ENCODE assay signal across 28 cellular contexts in the genomic region with DNA sequence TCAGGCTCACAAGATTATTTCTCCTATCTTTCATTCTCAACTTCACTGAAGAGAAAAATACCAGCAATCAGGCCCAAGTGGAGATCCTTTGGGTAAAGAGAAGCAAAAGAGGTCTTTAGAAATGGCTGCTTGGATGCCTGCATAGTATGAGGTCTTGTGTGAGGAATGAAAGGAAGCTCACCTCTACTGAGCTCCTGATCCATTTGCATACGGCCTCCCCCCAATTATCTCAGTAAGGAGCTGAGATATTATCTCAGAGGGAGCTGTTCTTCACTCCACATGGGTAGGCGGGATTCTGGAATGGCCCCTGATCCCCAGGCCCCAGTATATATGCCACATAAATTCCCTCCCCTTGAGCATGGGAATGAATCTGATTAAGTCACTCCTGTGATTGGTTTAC.
"Had no signal": no experiment of that assay in that cellular context is flagged by ENCODE, and none has a peak within 500 bp of the region (broad histone marks: within the 10 kb centered on the region; RNA-seq: fewer than 3 reads in every experiment).

No MANE protein-coding gene starts in this region.

- H3K9me3 Mint-ChIP-seq: activated B cell treated with CpG ODN at 0.5 μM for 24 hours; activated CD4-positive, alpha-beta T cell treated with anti-CD3 and anti-CD28 coated beads, Interleukin-2, amount 10 ng/mL, durations not matched to agents 24 days and 14 days; activated naive CD8-positive, alpha-beta T cell treated with anti-CD3 and anti-CD28 coated beads, Interleukin-2, amount 50 U/mL, for 24 hours; activated T-cell treated with anti-CD3 and anti-CD28 coated beads, Interleukin-2, amount 50 U/mL, for 4 hours; T-helper 1 cell treated with Interleukin-12 subunit alpha and Interleukin-12 subunit beta and Interleukin-4 antibody, amounts not matched to agents 30 μg/mL and 1 μg/mL, for 36 hours had no signal

- H3K36me3 ChIP-seq: MG63, Peyer's patch, SJSA1 had no signal

- DNase-seq: activated B cell treated with CpG ODN at 0.5 μM for 24 hours; activated CD4-positive, alpha-beta T cell treated with anti-CD3 and anti-CD28 coated beads for 1 hour; activated CD4-positive, alpha-beta T cell treated with anti-CD3 and anti-CD28 coated beads, Interleukin-2, amount 10 ng/mL, durations not matched to agents 24 days and 14 days; activated CD4-positive, alpha-beta T cell treated with anti-CD3 and anti-CD28 coated beads, Interleukin-2, amount 50 U/mL, for 48 hours; activated CD8-positive, alpha-beta memory T cell treated with anti-CD3 and anti-CD28 coated beads, Interleukin-2, amount 10 ng/mL, durations not matched to agents 7 days and 5 days; activated effector memory CD4-positive, alpha-beta T cell treated with anti-CD3 and anti-CD28 coated beads, Interleukin-2, amount 50 U/mL, for 16 hours; activated naive CD4-positive, alpha-beta T cell treated with Interleukin-2 at 50 U/mL for 16 hours; activated naive CD8-positive, alpha-beta T cell treated with anti-CD3 and anti-CD28 coated beads, Interleukin-2, amount 50 U/mL, for 24 hours; activated T-cell treated with anti-CD3 and anti-CD28 coated beads, Interleukin-2, amount 50 U/mL, for 4 hours; amniotic stem cell; body of pancreas; MG63; MV-4-11; NCI-H1092 treated with DMSO at 0.1 percent for 48 hours; NCI-H1436; NCI-H1694 treated with DMSO at 0.1 percent for 48 hours; NCI-H2029 treated with DMSO at 0.1 percent for 48 hours; NCI-H345; NCI-H510A treated with DMSO at 0.1 percent for 48 hours; NCI-H69; NK-92 treated with Interleukin-12 subunit alpha and Interleukin-12 subunit beta, amount 100 ng/mL, for 24 hours; Peyer's patch; SHP77 had no signal

- H3K36me3 Mint-ChIP-seq: activated CD8-positive, alpha-beta memory T cell treated with anti-CD3 and anti-CD28 coated beads, Interleukin-2, amount 10 ng/mL, durations not matched to agents 7 days and 5 days; activated naive CD4-positive, alpha-beta T cell treated with anti-CD3 and anti-CD28 coated beads, Interleukin-2, amount 50 U/mL, for 72 hours had no signal

- ATAC-seq: activated CD8-positive, alpha-beta memory T cell treated with anti-CD3 and anti-CD28 coated beads, Interleukin-2, amount 10 ng/mL, durations not matched to agents 7 days and 5 days; activated naive CD4-positive, alpha-beta T cell treated with anti-CD3 and anti-CD28 coated beads, Interleukin-2, amount 50 U/mL, for 72 hours; activated naive CD8-positive, alpha-beta T cell treated with anti-CD3 and anti-CD28 coated beads, Interleukin-2, amount 50 U/mL, for 24 hours; activated T-cell treated with anti-CD3 and anti-CD28 coated beads, Interleukin-2, amount 50 U/mL, for 4 hours; body of pancreas; SK-N-SH treated with all-trans-retinoic acid at 6 μM for 48 hours had no signal

- H3K4me1 Mint-ChIP-seq: activated B cell treated with CpG ODN at 0.5 μM for 24 hours; activated CD4-positive, alpha-beta T cell treated with anti-CD3 and anti-CD28 coated beads, Interleukin-2, amount 10 ng/mL, durations not matched to agents 24 days and 14 days; activated naive CD8-positive, alpha-beta T cell treated with anti-CD3 and anti-CD28 coated beads, Interleukin-2, amount 50 U/mL, for 24 hours had no signal

- H3K27me3 Mint-ChIP-seq: activated B cell treated with CpG ODN at 0.5 μM for 24 hours; activated CD4-positive, alpha-beta T cell treated with anti-CD3 and anti-CD28 coated beads, Interleukin-2, amount 10 ng/mL, durations not matched to agents 24 days and 14 days; activated CD8-positive, alpha-beta memory T cell treated with anti-CD3 and anti-CD28 coated beads, Interleukin-2, amount 10 ng/mL, durations not matched to agents 7 days and 5 days had no signal

- H3K4me3 Mint-ChIP-seq: activated B cell treated with CpG ODN at 0.5 μM for 24 hours; activated CD4-positive, alpha-beta T cell treated with anti-CD3 and anti-CD28 coated beads, Interleukin-2, amount 10 ng/mL, durations not matched to agents 24 days and 14 days; activated CD8-positive, alpha-beta memory T cell treated with anti-CD3 and anti-CD28 coated beads, Interleukin-2, amount 10 ng/mL, durations not matched to agents 7 days and 5 days; activated naive CD8-positive, alpha-beta T cell treated with anti-CD3 and anti-CD28 coated beads, Interleukin-2, amount 50 U/mL, for 24 hours; activated T-cell treated with anti-CD3 and anti-CD28 coated beads, Interleukin-2, amount 50 U/mL, for 4 hours; T-helper 1 cell treated with Interleukin-12 subunit alpha and Interleukin-12 subunit beta and Interleukin-4 antibody, amounts not matched to agents 30 μg/mL and 1 μg/mL, for 36 hours had no signal

- H3K27ac Mint-ChIP-seq: activated B cell treated with CpG ODN at 0.5 μM for 24 hours; activated CD4-positive, alpha-beta T cell treated with anti-CD3 and anti-CD28 coated beads, Interleukin-2, amount 10 ng/mL, durations not matched to agents 24 days and 14 days; activated CD8-positive, alpha-beta memory T cell treated with anti-CD3 and anti-CD28 coated beads, Interleukin-2, amount 10 ng/mL, durations not matched to agents 7 days and 5 days; activated naive CD4-positive, alpha-beta T cell treated with anti-CD3 and anti-CD28 coated beads, Interleukin-2, amount 50 U/mL, for 72 hours; activated naive CD8-positive, alpha-beta T cell treated with anti-CD3 and anti-CD28 coated beads, Interleukin-2, amount 50 U/mL, for 24 hours; T-helper 1 cell treated with Interleukin-12 subunit alpha and Interleukin-12 subunit beta and Interleukin-4 antibody, amounts not matched to agents 30 μg/mL and 1 μg/mL, for 36 hours had no signal

- H3K4me3 ChIP-seq: ascending aorta, body of pancreas, MG63, Peyer's patch, SJSA1 had no signal

- H3K27me3 ChIP-seq: ascending aorta, body of pancreas, MG63, Peyer's patch, SJSA1 had no signal
